ENCODE assay signal across 8 cellular contexts in the genomic region with DNA sequence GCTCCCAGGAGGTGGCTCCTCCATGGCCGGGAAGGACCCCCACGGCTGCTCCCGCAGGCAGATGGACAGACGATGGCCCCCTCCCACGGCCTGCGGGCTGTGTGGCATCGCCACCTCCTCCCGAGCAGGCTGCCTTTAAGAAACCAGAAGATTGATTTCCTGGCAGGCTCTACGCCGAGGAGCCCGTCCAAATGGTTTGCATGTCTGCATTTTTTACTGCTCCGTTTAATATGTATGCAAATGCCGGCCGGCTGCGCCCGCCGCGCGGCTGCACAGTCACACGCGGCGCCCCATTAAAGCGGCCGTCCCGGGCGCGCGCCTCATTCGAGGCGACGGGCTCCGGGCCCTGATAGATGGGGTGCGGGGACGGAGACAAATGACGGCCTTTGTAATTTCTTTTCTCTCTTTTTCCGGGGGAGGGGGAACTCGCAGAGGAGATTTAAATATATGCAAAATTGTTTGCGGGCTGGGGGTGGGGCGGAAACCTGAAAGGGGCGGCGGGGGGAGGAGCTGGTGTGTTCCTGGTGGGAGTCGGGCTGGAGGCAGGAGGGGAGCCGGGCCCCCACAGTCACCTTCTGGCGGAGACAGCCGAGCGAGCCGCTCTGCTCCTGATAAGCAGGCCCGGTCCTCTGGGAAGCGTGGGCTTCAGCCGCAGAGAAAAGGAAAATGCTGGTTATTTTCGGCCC.
DNase-seq lines count a peak whose midpoint lies in the region; ATAC-seq and TF ChIP-seq lines count a peak whose summit lies in the region.

No MANE protein-coding gene starts in this region.

- peak; percentile 59 for DNase-seq in GM20000 (ENCODE audit: low spot score)
- peak; percentile 65 for DNase-seq in activated CD8-positive, alpha-beta memory T cell treated with anti-CD3 and anti-CD28 coated beads, Interleukin-2, amount 50 U/mL, for 48 hours
- DNase-seq in occipital lobe (lab: John Stamatoyannopoulos, UW) = peak; percentile 63
- no peak for DNase-seq in NCI-H2107 treated with DMSO at 0.1 percent for 48 hours (lab: John Stamatoyannopoulos, UW; ENCODE audit: unreplicated experiment)
- DNase-seq in foreskin keratinocyte = no peak

- peaks cover 0 to 8% of the 10 kb centered on the region in 2 donors for H3K36me3 ChIP-seq in esophagus (ENCODE audit: control insufficient read depth in 2 of 2, insufficient read depth in 2 of 2, low read length in 1 of 2)

- no peaks in the 10 kb centered on the region for H3K9me3 ChIP-seq in esophagus (ENCODE audit: control insufficient read depth in 2 of 2, insufficient read depth in 1 of 2, low read depth in 1 of 2, low read length in 1 of 2)

- no peak for ATAC-seq in GM18498 (IDR thresholded peaks at IDR 0.05; ENCODE audit: unreplicated experiment)
- ATAC-seq in GM18873 (IDR thresholded peaks at IDR 0.05; ENCODE audit: low FRiP score, unreplicated experiment) = no peak
- ATAC-seq in foreskin keratinocyte = no peak

- TF ChIP-seq CTCF in GM20000 (IDR thresholded peaks at IDR 0.05; ENCODE audit: extremely low read depth, missing control alignments) = no peak
- no peak for TF ChIP-seq CTCF in foreskin keratinocyte (conservative IDR thresholded peaks at IDR 0.05)

- peak overlapping the region; percentile 38 to 42 for H3K4me3 ChIP-seq in esophagus (ENCODE audit: low read depth in 1 of 2, low read length in 2 of 2)

- H3K4me1 ChIP-seq in esophagus (ENCODE audit: control insufficient read depth in 2 of 2, insufficient read depth in 2 of 2, low read length in 1 of 2) (peaks cover 10 to 33% of the 10 kb centered on the region in 2 donors), foreskin keratinocyte (peaks cover 15% of the 10 kb centered on the region)

- H3K27ac ChIP-seq in esophagus (ENCODE audit: low read depth in 2 of 2, low read length in 1 of 2) (peak overlapping the region; percentile 20 to 99), foreskin keratinocyte (no peak overlapping the region)

- 4 to 5% methylated on average over 51 of the region's 51 CpGs for WGBS in esophagus, 2 donors

- H3K27me3 ChIP-seq in esophagus (ENCODE audit: control insufficient read depth in 1 of 2, insufficient read depth in 2 of 2, low read length in 2 of 2) (no peaks in the 10 kb centered on the region), foreskin keratinocyte (no peaks in the 10 kb centered on the region)

Comparison
In these comparisons a context has a peak if more than half of its experiments do, and no peak if none do; other contexts are left out.
1. DNase-seq: peak in GM20000 (single experiment), activated CD8-positive, alpha-beta memory T cell treated with anti-CD3 and anti-CD28 coated beads, Interleukin-2, amount 50 U/mL, for 48 hours (single experiment) and occipital lobe (single experiment); none in NCI-H2107 treated with DMSO at 0.1 percent for 48 hours (single experiment) and foreskin keratinocyte (0 of 2).